In genomic region chr17:82036634-82037112, GRCh38 we compare ENCODE assay signal across 8 cellular contexts. TPM values are rescaled to one million over a fixed set of nuclear protein-coding genes. Genes with fewer than 3 reads are reported as not detected.
DNase-seq lines count a peak whose midpoint lies in the region; FAIRE-seq and TF ChIP-seq lines count a peak whose summit lies in the region.

No MANE protein-coding gene starts in this region.

- DNase-seq in hypothalamus (lab: John Stamatoyannopoulos, UW), result no peak
- no peak for DNase-seq in GM19239 (ENCODE audit: insufficient read length, low spot score)
- DNase-seq in NCI-H2227 treated with DMSO at 0.1 percent for 48 hours (lab: John Stamatoyannopoulos, UW), result no peak
- DNase-seq in glomerular visceral epithelial cell (ENCODE audit: extremely low spot score), result no peak

- H3K9me3 ChIP-seq in ES-I3 (ENCODE audit: control insufficient read depth, insufficient read depth, low read length) (no peaks in the 10 kb centered on the region), OCI-LY3 (ENCODE audit: insufficient read depth, low read length) (no peaks in the 10 kb centered on the region), esophagus (ENCODE audit: control insufficient read depth in 2 of 2, insufficient read depth in 1 of 2, low read depth in 1 of 2, low read length in 1 of 2) (no peaks in the 10 kb centered on the region), parathyroid adenoma (ENCODE audit: control insufficient read depth, low read length) (no peaks in the 10 kb centered on the region)

- TF ChIP-seq CTCF in OCI-LY3 (IDR thresholded peaks at IDR 0.05; ENCODE audit: low read depth, low read length), result no peak
- no peak for TF ChIP-seq CTCF in parathyroid adenoma (IDR thresholded peaks at IDR 0.05)

- H2AFZ ChIP-seq in OCI-LY3 (ENCODE audit: low read depth, low read length) (peak overlapping the region; percentile 43; the same call in 1 of the 2 replicates), parathyroid adenoma (peak overlapping the region; percentile 71)

- peak overlapping the region; percentile 86 for H3K27ac ChIP-seq in OCI-LY3 (ENCODE audit: low read length)
- H3K27ac ChIP-seq in esophagus (ENCODE audit: low read depth in 2 of 2, low read length in 1 of 2), result peak overlapping the region; percentile 91 to 93
- peak overlapping the region; percentile 86 for H3K27ac ChIP-seq in parathyroid adenoma

- FAIRE-seq in GM19239 (lab: Jason Lieb, UNC), result no peak

- H3K79me2 ChIP-seq in OCI-LY3 (ENCODE audit: low read length), result peaks cover 7% of the 10 kb centered on the region
- no peaks in the 10 kb centered on the region for H3K79me2 ChIP-seq in parathyroid adenoma

- H3K27me3 ChIP-seq in OCI-LY3 (ENCODE audit: low read depth, low read length) (no peaks in the 10 kb centered on the region), esophagus (ENCODE audit: control insufficient read depth in 1 of 2, insufficient read depth in 2 of 2, low read length in 2 of 2) (no peaks in the 10 kb centered on the region), parathyroid adenoma (ENCODE audit: control insufficient read depth, insufficient read depth, low read length) (no peaks in the 10 kb centered on the region)

- H3K4me1 ChIP-seq in ES-I3 (ENCODE audit: insufficient read depth, low read length), result peaks cover 2% of the 10 kb centered on the region; the same call in 1 of the 2 replicates
- peaks cover 19% of the 10 kb centered on the region for H3K4me1 ChIP-seq in OCI-LY3 (ENCODE audit: low read length)
- peaks cover 13 to 18% of the 10 kb centered on the region in 2 donors for H3K4me1 ChIP-seq in esophagus (ENCODE audit: control insufficient read depth in 2 of 2, insufficient read depth in 2 of 2, low read length in 1 of 2)
- H3K4me1 ChIP-seq in parathyroid adenoma, result peaks cover 4% of the 10 kb centered on the region

- peak overlapping the region; percentile 98 for H3K4me3 ChIP-seq in OCI-LY3 (ENCODE audit: low read length)
- H3K4me3 ChIP-seq in esophagus (ENCODE audit: low read depth in 1 of 2, low read length in 2 of 2), result peak overlapping the region; percentile 48 to 61
- H3K4me3 ChIP-seq in parathyroid adenoma (ENCODE audit: low read depth, low read length), result peak overlapping the region; percentile 87

- no peaks in the 10 kb centered on the region for H3K36me3 ChIP-seq in ES-I3 (ENCODE audit: insufficient read depth, low read length)
- H3K36me3 ChIP-seq in OCI-LY3 (replicated peaks; ENCODE audit: low read depth, low read length), result peaks cover 7% of the 10 kb centered on the region
- peaks cover 3% of the 10 kb centered on the region in 2 donors for H3K36me3 ChIP-seq in esophagus (ENCODE audit: control insufficient read depth in 2 of 2, insufficient read depth in 2 of 2, low read length in 1 of 2)
- no peaks in the 10 kb centered on the region for H3K36me3 ChIP-seq in parathyroid adenoma (ENCODE audit: control insufficient read depth, insufficient read depth, low read length)

- peaks cover 5% of the 10 kb centered on the region; the same call in 1 of the 2 replicates for H4K20me1 ChIP-seq in OCI-LY3 (ENCODE audit: insufficient read depth, low read length)

- 18 to 28% methylated on average over 22 to 24 of the region's 24 CpGs for WGBS in esophagus, 2 donors

- H3K9ac ChIP-seq in ES-I3 (ENCODE audit: low read depth, low read length), result peak overlapping the region; percentile 87
- H3K9ac ChIP-seq in OCI-LY3 (ENCODE audit: low read length), result peak overlapping the region; percentile 72
- peak overlapping the region; percentile 84 for H3K9ac ChIP-seq in parathyroid adenoma

- H3K4me2 ChIP-seq in OCI-LY3 (ENCODE audit: low read length) (peak overlapping the region; percentile 99), parathyroid adenoma (ENCODE audit: low read length) (peak overlapping the region; percentile 95)

RNA-seq across cellular contexts. Expression of gene DCXR, which starts 0.8 kb away (rescaled TPM):
- 100 to 1,000 TPM; 136 to 145 TPM for polyA plus RNA-seq in esophagus

RNA-seq across cellular contexts. Expression of gene RAC3, which starts 5.2 kb away (rescaled TPM):
- 1 to 10 TPM; 7.1 to 9.6 TPM for polyA plus RNA-seq in esophagus

RNA-seq across cellular contexts. Expression of gene LRRC45, which starts 13.6 kb away (rescaled TPM):
- 10 to 100 TPM; 10.6 to 17.2 TPM for polyA plus RNA-seq in esophagus

RNA-seq across cellular contexts. Expression of gene CENPX, which starts 14.0 kb away (rescaled TPM):
- 100 to 1,000 TPM in 1 of 2 donors, 10 to 100 TPM in 1; 86.8 to 117 TPM for polyA plus RNA-seq in esophagus

RNA-seq across cellular contexts. Expression of gene RFNG, which starts 14.9 kb away (rescaled TPM):
- polyA plus RNA-seq in esophagus, result 10 to 100 TPM; 27.4 to 36.4 TPM
